9 cellular contexts compared by ENCODE assay signal in genomic region chr2:230849633-230850357, GRCh38. TPM values are rescaled to one million over a fixed set of nuclear protein-coding genes. Genes with fewer than 3 reads are reported as not detected.
DNase-seq lines count a peak whose midpoint lies in the region; FAIRE-seq and TF ChIP-seq lines count a peak whose summit lies in the region.
"Had no signal": no experiment of that assay in that cellular context is flagged by ENCODE, and none has a peak within 500 bp of the region (broad histone marks: within the 10 kb centered on the region; RNA-seq: fewer than 3 reads in every experiment).

No MANE protein-coding gene starts in this region.

- TF ChIP-seq CTCF in GM12873 (IDR thresholded peaks at IDR 0.05; ENCODE audit: insufficient read depth, low read depth, low read length, missing control alignments) (peak; percentile 84), right atrium auricular region (IDR thresholded peaks at IDR 0.05) (peak; percentile 85 to 87)

- peaks cover 0 to 7% of the 10 kb centered on the region in 2 donors for H3K9me3 ChIP-seq in right atrium auricular region

- DNase-seq in OCI-M1 (lab: John Stamatoyannopoulos, UW): peak; percentile 60
- DNase-seq in activated gamma-delta T cell treated with anti-CD3 and anti-CD28 coated beads, Interleukin-2, amount 50 U/mL, for 16 hours (ENCODE audit: low read depth): peak; percentile 67
- DNase-seq in right atrium auricular region (ENCODE audit: low spot score): no peak
- peak; percentile 76 for DNase-seq in stimulated activated CD4-positive, alpha-beta T cell treated with anti-CD3 and anti-CD28 coated beads, Interleukin-4, amount 100 ng/mL, for 24 hours
- no peak for DNase-seq in midbrain (lab: John Stamatoyannopoulos, UW)
- DNase-seq in frontal cortex (ENCODE audit: low spot score in 2 of 2): no peak
- DNase-seq in mesenteric fat pad (ENCODE audit: low spot score): no peak

- H3K36me3 ChIP-seq in right atrium auricular region: no peaks in the 10 kb centered on the region
- H3K36me3 ChIP-seq: ovary had no signal

- no peak overlapping the region for H3K27ac ChIP-seq in right atrium auricular region
- H3K27ac ChIP-seq: ovary had no signal

- no peaks in the 10 kb centered on the region for H3K27me3 ChIP-seq in right atrium auricular region
- H3K27me3 ChIP-seq: ovary had no signal

- no peak for FAIRE-seq in frontal cortex (lab: Jason Lieb, UNC)

- no peak overlapping the region for H3K4me3 ChIP-seq in right atrium auricular region
- H3K4me3 ChIP-seq: ovary had no signal

- peaks cover 0 to 7% of the 10 kb centered on the region in 2 donors for H3K4me1 ChIP-seq in right atrium auricular region

RNA-seq across cellular contexts. Expression of gene ITM2C, which starts 14.9 kb away (rescaled TPM):
- 10 to 100 TPM; 35.8 to 38.3 TPM for total RNA-seq in right atrium auricular region
- 110 TPM for total RNA-seq in frontal cortex
- total RNA-seq in mesenteric fat pad: 27.1 TPM

Comparison
In these comparisons a context has a peak if more than half of its experiments do, and no peak if none do; other contexts are left out.
1. DNase-seq: peak in OCI-M1 (single experiment), activated gamma-delta T cell treated with anti-CD3 and anti-CD28 coated beads, Interleukin-2, amount 50 U/mL, for 16 hours (single experiment) and stimulated activated CD4-positive, alpha-beta T cell treated with anti-CD3 and anti-CD28 coated beads, Interleukin-4, amount 100 ng/mL, for 24 hours (single experiment); none in right atrium auricular region (single experiment), midbrain (single experiment), frontal cortex (0 of 2) and mesenteric fat pad (single experiment).